ENCODE assay signal across 8 cellular contexts in genomic region chr11:575996-576756, GRCh38. TPM values are rescaled to one million over a fixed set of nuclear protein-coding genes. Genes with fewer than 3 reads are reported as not detected.
DNase-seq lines count a peak whose midpoint lies in the region; ATAC-seq and TF ChIP-seq lines count a peak whose summit lies in the region.

TSS of gene PHRF1 (plus strand) at chr11:576470. CDS start at chr11:581513, 5,043 bp downstream.

- CTCF ChIA-PET in BJ (lab: Yijun Ruan, JAX): interaction anchor here (0.6 to 1.3 kb wide), 3 partner anchors 10 to 148 kb away, joined by 3 to 4 read pairs (median 3); no protein-coding TSS in a partner anchor

- H3K27ac ChIP-seq in cingulate gyrus (ENCODE audit: low read depth, low read length): peak within 1 kb of the TSS; percentile 95

- DNase-seq in BJ (ENCODE audit: low read depth): peak; percentile 31
- DNase-seq in NCI-H526 (lab: John Stamatoyannopoulos, UW): peak; percentile 90 to 97
- peak; percentile 96 for DNase-seq in activated CD4-positive, alpha-beta T cell treated with anti-CD3 and anti-CD28 coated beads for 48 hours
- DNase-seq in left colon: peak; percentile 95 to 97
- peak; percentile 95 for DNase-seq in stimulated activated CD4-positive, alpha-beta T cell treated with anti-CD3 and anti-CD28 coated beads, Interleukin-1b, Interleukin-23, amount 100 ng/mL, for 4 hours (ENCODE audit: low read depth in 2 of 2)

- TF ChIP-seq CTCF in BJ (IDR thresholded peaks at IDR 0.05; ENCODE audit: insufficient read depth, low read depth, low read length): no peak

- ATAC-seq in GM19324 (IDR thresholded peaks at IDR 0.05; ENCODE audit: low FRiP score, unreplicated experiment) (peak; percentile 94), HG03460 (IDR thresholded peaks at IDR 0.05; ENCODE audit: unreplicated experiment) (peak; percentile 84), left colon (peak; percentile 83)

- POLR2A ChIA-PET in BJ (lab: Charles Lee): interaction anchor here (0.5 to 2.0 kb wide), 6 partner anchors 12 to 806 kb away, joined by 3 to 20 read pairs (median 3); no protein-coding TSS in a partner anchor

- intact Hi-C loops in left colon (cut with DNase I, micrococcal nuclease): no loop called here

- H3K27me3 ChIP-seq in BJ (ENCODE audit: control insufficient read depth, insufficient read depth, low read length): no peaks in the 10 kb centered on the region

- peaks cover 4% of the 10 kb centered on the region; the same call in 1 of the 2 replicates for H3K36me3 ChIP-seq in BJ (ENCODE audit: control insufficient read depth, insufficient read depth, low read length)

- H3K4me3 ChIP-seq in BJ (ENCODE audit: low read depth, low read length): peak within 1 kb of the TSS; percentile 99

RNA-seq across cellular contexts. Expression of gene PHRF1, which starts in this region (rescaled TPM):
- 6.8 and 10.7 TPM in 2 replicates for polyA plus RNA-seq in BJ (2011; rRNA removed)
- 5.8 and 8.0 TPM in 2 replicates for polyA minus RNA-seq in BJ (2011; rRNA and poly(A)+ RNA removed)
- total RNA-seq in left colon: 10 to 100 TPM; 31.0 to 33.0 TPM

Comparison
In these comparisons a context has a peak if more than half of its experiments do, and no peak if none do; other contexts are left out.
1. Peak in every context shown above with its lines: DNase-seq, ATAC-seq, H3K4me3 ChIP-seq and H3K27ac ChIP-seq.
2. DNase-seq: peak in every context shown above with its lines; median percentile 96 in activated CD4-positive, alpha-beta T cell treated with anti-CD3 and anti-CD28 coated beads for 48 hours; 96 in left colon; 95 in stimulated activated CD4-positive, alpha-beta T cell treated with anti-CD3 and anti-CD28 coated beads, Interleukin-1b, Interleukin-23, amount 100 ng/mL, for 4 hours; 94 in NCI-H526; 31 in BJ.